In the genomic region with DNA sequence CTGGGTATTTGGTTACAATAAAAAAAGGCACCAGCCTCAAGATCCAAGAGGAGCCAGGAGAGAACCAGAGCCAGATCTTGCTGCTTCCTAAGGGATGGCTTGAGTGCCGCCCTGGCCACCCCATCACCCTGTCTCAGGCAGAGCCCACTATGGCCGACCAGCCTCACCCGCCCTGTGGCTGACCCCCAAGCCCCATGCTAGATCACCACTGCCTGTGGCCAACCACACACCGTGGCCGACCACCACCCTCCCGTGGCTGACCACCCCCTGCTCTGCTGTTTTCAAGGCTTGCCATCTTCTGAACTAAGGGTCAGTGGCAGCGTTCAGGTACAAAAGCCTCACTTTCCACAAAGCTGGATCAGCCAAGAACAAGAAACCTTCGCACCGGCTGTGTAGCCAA, we compare ENCODE assay signal across 23 cellular contexts.
"Had no signal": no experiment of that assay in that cellular context is flagged by ENCODE, and none has a peak within 500 bp of the region (broad histone marks: within the 10 kb centered on the region; RNA-seq: fewer than 3 reads in every experiment).

No MANE protein-coding gene starts in this region.

- H3K36me3 ChIP-seq: SJSA1 had no signal

- H3K4me2 ChIP-seq: KMS-11 had no signal

- FAIRE-seq: HTR-8/SVneo, RCC 7860 had no signal

- H3K4me3 ChIP-seq: SJSA1, SK-N-MC had no signal

- H3K4me1 ChIP-seq: SJSA1 had no signal

- H3K9me3 ChIP-seq: SJSA1 had no signal

- H3K27ac ChIP-seq: HL-60, KMS-11, SJSA1, SK-N-MC had no signal

- H3K9ac ChIP-seq: KMS-11 had no signal

- H3K27me3 ChIP-seq: SJSA1 had no signal

- DNase-seq: Kasumi-1, MM.1S, NCI-H1092 treated with DMSO at 0.1 percent for 48 hours, NCI-H1436, NCI-H187, NCI-H2029, NCI-H2081 treated with DMSO at 0.1 percent for 48 hours, NCI-H2171, NCI-H226, NCI-H446, NCI-H510A, NCI-H524 treated with DMSO at 0.1 percent for 48 hours, NCI-H69, NCI-H774, Right ventricle myocardium superior, RPMI8226, SIG-M5 had no signal
